ENCODE assay signal across 2 cellular contexts in the genomic region with DNA sequence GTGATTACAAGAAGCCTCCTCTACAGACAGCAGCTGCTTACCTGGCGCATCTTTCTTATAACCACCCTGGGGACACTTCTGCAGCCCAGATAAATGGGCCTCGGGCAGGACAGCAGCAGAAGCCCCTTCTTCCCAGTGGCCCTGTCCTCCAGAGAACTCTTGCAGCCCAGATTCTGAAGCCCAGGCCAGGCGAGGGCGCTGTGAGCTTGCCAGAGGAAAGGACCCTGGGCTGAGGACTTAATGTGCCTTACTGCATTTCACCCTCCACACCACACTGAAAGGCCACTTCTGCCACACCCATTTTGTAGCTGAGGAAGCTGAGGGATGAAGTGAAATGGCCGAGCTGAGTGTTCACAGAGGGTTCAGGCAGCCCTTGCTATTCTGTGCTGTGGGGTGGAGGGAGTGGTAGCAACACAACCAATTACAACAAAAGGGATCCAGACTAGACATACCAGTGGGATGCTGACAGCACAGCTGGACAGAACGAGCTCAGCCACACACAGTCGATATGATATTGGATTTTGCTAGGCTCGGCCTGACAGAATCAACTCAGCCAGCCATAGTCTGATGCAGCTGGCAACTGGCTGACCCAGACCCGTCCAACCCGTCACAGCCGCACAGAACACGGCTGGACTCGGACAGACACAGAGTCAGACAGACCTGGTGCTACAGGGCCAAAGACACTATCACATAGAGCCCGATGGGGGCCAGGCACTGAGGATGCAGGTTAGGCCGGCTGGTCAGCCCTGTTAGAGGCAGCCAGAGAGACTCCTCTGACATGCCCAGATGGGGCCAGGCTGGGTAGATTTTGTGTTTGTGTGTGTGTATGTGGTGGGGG.
A peak's percentile ranks its signal among the peaks of the same experiment; 100 is the strongest.
TF ChIP-seq lines count a peak whose summit lies in the region.

No MANE protein-coding gene starts in this region.

TF ChIP-seq in IMR-90, 13 proteins besides CTCF, POLR2A, EP300 and RAD21:
- TF ChIP-seq NFE2L2 (IDR thresholded peaks at IDR 0.05; ENCODE audit: low read depth, low read length) (no peak), MAFK (IDR thresholded peaks at IDR 0.05; ENCODE audit: low read depth, low read length) (no peak), MXI1 (IDR thresholded peaks at IDR 0.05; ENCODE audit: borderline replicate concordance, low read depth, low read length) (no peak), MAZ (IDR thresholded peaks at IDR 0.05; ENCODE audit: borderline replicate concordance, low read depth, low read length) (no peak), SMC3 (IDR thresholded peaks at IDR 0.05; ENCODE audit: low read depth, low read length) (no peak), FOS (IDR thresholded peaks at IDR 0.05; ENCODE audit: low read depth, low read length) (no peak), BHLHE40 (IDR thresholded peaks at IDR 0.05; ENCODE audit: low read depth, low read length) (no peak), RCOR1 (IDR thresholded peaks at IDR 0.05; ENCODE audit: insufficient replicate concordance, low read length) (no peak), CEBPB (IDR thresholded peaks at IDR 0.05; ENCODE audit: low read depth, low read length) (no peak), RFX5 (IDR thresholded peaks at IDR 0.05; ENCODE audit: low read depth, low read length) (no peak), CHD1 (IDR thresholded peaks at IDR 0.05; ENCODE audit: low read depth, low read length) (no peak)
- TF ChIP-seq, protein P1, sequence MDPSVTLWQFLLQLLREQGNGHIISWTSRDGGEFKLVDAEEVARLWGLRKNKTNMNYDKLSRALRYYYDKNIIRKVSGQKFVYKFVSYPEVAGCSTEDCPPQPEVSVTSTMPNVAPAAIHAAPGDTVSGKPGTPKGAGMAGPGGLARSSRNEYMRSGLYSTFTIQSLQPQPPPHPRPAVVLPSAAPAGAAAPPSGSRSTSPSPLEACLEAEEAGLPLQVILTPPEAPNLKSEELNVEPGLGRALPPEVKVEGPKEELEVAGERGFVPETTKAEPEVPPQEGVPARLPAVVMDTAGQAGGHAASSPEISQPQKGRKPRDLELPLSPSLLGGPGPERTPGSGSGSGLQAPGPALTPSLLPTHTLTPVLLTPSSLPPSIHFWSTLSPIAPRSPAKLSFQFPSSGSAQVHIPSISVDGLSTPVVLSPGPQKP (IDR thresholded peaks at IDR 0.05; ENCODE audit: borderline replicate concordance, low read depth, low read length) = no peak
- TF ChIP-seq, protein P2, sequence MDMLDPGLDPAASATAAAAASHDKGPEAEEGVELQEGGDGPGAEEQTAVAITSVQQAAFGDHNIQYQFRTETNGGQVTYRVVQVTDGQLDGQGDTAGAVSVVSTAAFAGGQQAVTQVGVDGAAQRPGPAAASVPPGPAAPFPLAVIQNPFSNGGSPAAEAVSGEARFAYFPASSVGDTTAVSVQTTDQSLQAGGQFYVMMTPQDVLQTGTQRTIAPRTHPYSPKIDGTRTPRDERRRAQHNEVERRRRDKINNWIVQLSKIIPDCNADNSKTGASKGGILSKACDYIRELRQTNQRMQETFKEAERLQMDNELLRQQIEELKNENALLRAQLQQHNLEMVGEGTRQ (IDR thresholded peaks at IDR 0.05; ENCODE audit: low read depth, low read length) = no peak

TF ChIP-seq in WTC11, 78 proteins besides CTCF, POLR2A, EP300 and RAD21:
- TF ChIP-seq TEAD1 (CRISPR knock-in tag; IDR thresholded peaks at IDR 0.05) (no peak), ZNF121 (CRISPR knock-in tag; IDR thresholded peaks at IDR 0.05) (peak; percentile 88)
